Comparison of ENCODE assay signal across 8 cellular contexts in genomic region chr4:153345011-153345981, GRCh38. TPM values are rescaled to one million over a fixed set of nuclear protein-coding genes. Genes with fewer than 3 reads are reported as not detected.
DNase-seq lines count a peak whose midpoint lies in the region; ATAC-seq lines count a peak whose summit lies in the region.

No MANE protein-coding gene starts in this region.

- H3K4me3 Mint-ChIP-seq in activated CD4-positive, alpha-beta memory T cell treated with anti-CD3 and anti-CD28 coated beads for 36 hours = peak overlapping the region; percentile 93

- peaks cover 28% of the 10 kb centered on the region for H3K4me1 Mint-ChIP-seq in activated CD4-positive, alpha-beta memory T cell treated with anti-CD3 and anti-CD28 coated beads for 36 hours (ENCODE audit: low read depth)

- DNase-seq in AG08395 (ENCODE audit: low spot score) = peak; percentile 52
- peak; percentile 40 to 54 for DNase-seq in NCI-H524 (lab: John Stamatoyannopoulos, UW)
- peak; percentile 68 for DNase-seq in activated CD4-positive, alpha-beta memory T cell treated with anti-CD3 and anti-CD28 coated beads for 36 hours
- DNase-seq in epidermal melanocyte (ENCODE audit: insufficient read length, low spot score) = peak; percentile 45
- DNase-seq in myocyte (ENCODE audit: low read depth) = peak; percentile 56
- DNase-seq in stimulated activated naive CD4-positive, alpha-beta T cell treated with Interleukin-2 at 50 U/mL for 16 hours (lab: John Stamatoyannopoulos, UW) = peak; percentile 45

- intact Hi-C loops in activated CD4-positive, alpha-beta memory T cell treated with anti-CD3 and anti-CD28 coated beads for 36 hours (cut with micrococcal nuclease) = loop anchor here (1.0 to 2.0 kb wide), 4 partner anchors 88 to 192 kb away; partner anchors contain the start of gene TMEM131L

- POLR2A ChIA-PET in activated CD4-positive, alpha-beta memory T cell treated with anti-CD3 and anti-CD28 coated beads for 36 hours (lab: Charles Lee) = interaction anchor here (0.8 to 1.6 kb wide), 6 partner anchors 19 to 298 kb away, joined by 3 to 5 read pairs (median 3); no protein-coding TSS in a partner anchor

- H3K27ac Mint-ChIP-seq in activated CD4-positive, alpha-beta memory T cell treated with anti-CD3 and anti-CD28 coated beads for 36 hours = peak overlapping the region; percentile 86

- no peaks in the 10 kb centered on the region for H3K9me3 Mint-ChIP-seq in activated CD4-positive, alpha-beta memory T cell treated with anti-CD3 and anti-CD28 coated beads for 36 hours

- CTCF ChIA-PET in activated CD4-positive, alpha-beta memory T cell treated with anti-CD3 and anti-CD28 coated beads for 36 hours (lab: Charles Lee) = interaction anchor here (0.6 to 6.4 kb wide), 24 partner anchors 10 to 405 kb away, joined by 3 to 43 read pairs (median 6); partner anchors contain the start of gene TMEM131L

- no peaks in the 10 kb centered on the region for H3K27me3 Mint-ChIP-seq in activated CD4-positive, alpha-beta memory T cell treated with anti-CD3 and anti-CD28 coated beads for 36 hours

- peaks cover 1% of the 10 kb centered on the region for H3K36me3 Mint-ChIP-seq in activated CD4-positive, alpha-beta memory T cell treated with anti-CD3 and anti-CD28 coated beads for 36 hours

- ATAC-seq in GM18858 (IDR thresholded peaks at IDR 0.05; ENCODE audit: unreplicated experiment) (peak; percentile 26), HG03103 (IDR thresholded peaks at IDR 0.05; ENCODE audit: low read depth, unreplicated experiment) (peak; percentile 26)

RNA-seq across cellular contexts. Expression of gene MND1, which starts 0.8 kb away (rescaled TPM):
- 10 to 100 TPM; 32.0 to 36.1 TPM for total RNA-seq in activated CD4-positive, alpha-beta memory T cell treated with anti-CD3 and anti-CD28 coated beads for 36 hours
- 1.2 TPM in 1 of 2 replicates, not detected in the other for total RNA-seq in myocyte
- polyA plus RNA-seq in myocyte (2012) = not detected

Comparison
In these comparisons a context has a peak if more than half of its experiments do, and no peak if none do; other contexts are left out.
1. Peak in every context shown above with its lines: DNase-seq and ATAC-seq.
2. RNA of gene MND1, which starts 0.8 kb away (total RNA-seq): 32.0 to 36.1 TPM in activated CD4-positive, alpha-beta memory T cell treated with anti-CD3 and anti-CD28 coated beads for 36 hours; 1.2 TPM in myocyte; every median in the first group is over 10 times any median in the second.